In genomic region chr5:16229357-16229940, GRCh38 we compare ENCODE assay signal across 24 cellular contexts. TPM values are rescaled to one million over a fixed set of nuclear protein-coding genes. Genes with fewer than 3 reads are reported as not detected.
"Had no signal": no experiment of that assay in that cellular context is flagged by ENCODE, and none has a peak within 500 bp of the region (broad histone marks: within the 10 kb centered on the region; RNA-seq: fewer than 3 reads in every experiment).

No MANE protein-coding gene starts in this region.

- H3K27me3 Mint-ChIP-seq: activated CD4-positive, alpha-beta memory T cell treated with anti-CD3 and anti-CD28 coated beads for 36 hours; activated CD4-positive, alpha-beta T cell treated with anti-CD3 and anti-CD28 coated beads, Interleukin-2, amount 10 ng/mL, durations not matched to agents 7 days and 5 days; activated naive CD4-positive, alpha-beta T cell treated with anti-CD3 and anti-CD28 coated beads, Interleukin-2, amount 10 ng/mL, durations not matched to agents 7 days and 5 days; activated naive CD8-positive, alpha-beta T cell treated with anti-CD3 and anti-CD28 coated beads for 36 hours; activated T-helper 17 cell treated with anti-CD3 and anti-CD28 coated beads, Interleukin-2, amount 50 U/mL, for 72 hours; T-helper 17 cell had no signal

- H3K9me3 Mint-ChIP-seq: activated CD4-positive, alpha-beta memory T cell treated with anti-CD3 and anti-CD28 coated beads for 36 hours; activated CD4-positive, alpha-beta T cell treated with anti-CD3 and anti-CD28 coated beads, Interleukin-2, amount 10 ng/mL, durations not matched to agents 7 days and 5 days; activated naive CD4-positive, alpha-beta T cell treated with anti-CD3 and anti-CD28 coated beads, Interleukin-2, amount 10 ng/mL, durations not matched to agents 7 days and 5 days; activated naive CD8-positive, alpha-beta T cell treated with anti-CD3 and anti-CD28 coated beads for 36 hours; activated T-helper 17 cell treated with anti-CD3 and anti-CD28 coated beads, Interleukin-2, amount 50 U/mL, for 72 hours had no signal

- DNase-seq: activated CD4-positive, alpha-beta memory T cell treated with anti-CD3 and anti-CD28 coated beads for 36 hours; activated CD4-positive, alpha-beta T cell treated with anti-CD3 and anti-CD28 coated beads, Interleukin-2, amount 10 ng/mL, durations not matched to agents 7 days and 5 days; activated CD4-positive, CD25-positive, alpha-beta regulatory T cell; activated CD8-positive, alpha-beta memory T cell treated with anti-CD3 and anti-CD28 coated beads for 24 hours; activated gamma-delta T cell; activated naive CD4-positive, alpha-beta T cell treated with anti-CD3 and anti-CD28 coated beads, Interleukin-2, amount 10 ng/mL, durations not matched to agents 7 days and 5 days; activated naive CD8-positive, alpha-beta T cell treated with anti-CD3 and anti-CD28 coated beads for 36 hours; activated T-cell treated with anti-CD3 and anti-CD28 coated beads, Interleukin-2, amount 50 U/mL, for 48 hours; KBM-7; NCI-H1092; NCI-H1417 treated with DMSO at 0.1 percent for 48 hours; NCI-H1694; NCI-H2081; NCI-H2171; NCI-H2227 treated with DMSO at 0.1 percent for 48 hours; NCI-H446 treated with DMSO at 0.1 percent for 48 hours; NCI-H524 treated with DMSO at 0.1 percent for 48 hours; PC-3; SHP77 treated with DMSO at 0.1 percent for 48 hours; T-helper 17 cell; T-helper 9 cell had no signal

- H3K36me3 Mint-ChIP-seq: activated CD4-positive, alpha-beta memory T cell treated with anti-CD3 and anti-CD28 coated beads for 36 hours; activated naive CD4-positive, alpha-beta T cell treated with anti-CD3 and anti-CD28 coated beads, Interleukin-2, amount 10 ng/mL, durations not matched to agents 7 days and 5 days; activated naive CD8-positive, alpha-beta T cell treated with anti-CD3 and anti-CD28 coated beads for 36 hours had no signal

- ATAC-seq: activated T-helper 17 cell treated with anti-CD3 and anti-CD28 coated beads, Interleukin-2, amount 50 U/mL, for 72 hours; PC-3; T-helper 17 cell had no signal

- H3K27ac Mint-ChIP-seq: activated CD4-positive, alpha-beta memory T cell treated with anti-CD3 and anti-CD28 coated beads for 36 hours; activated CD4-positive, alpha-beta T cell treated with anti-CD3 and anti-CD28 coated beads, Interleukin-2, amount 10 ng/mL, durations not matched to agents 7 days and 5 days; activated naive CD4-positive, alpha-beta T cell treated with anti-CD3 and anti-CD28 coated beads, Interleukin-2, amount 10 ng/mL, durations not matched to agents 7 days and 5 days; activated naive CD8-positive, alpha-beta T cell treated with anti-CD3 and anti-CD28 coated beads for 36 hours; activated T-helper 17 cell treated with anti-CD3 and anti-CD28 coated beads, Interleukin-2, amount 50 U/mL, for 72 hours; T-helper 17 cell had no signal

- H3K4me1 Mint-ChIP-seq: activated CD4-positive, alpha-beta T cell treated with anti-CD3 and anti-CD28 coated beads, Interleukin-2, amount 10 ng/mL, durations not matched to agents 7 days and 5 days; activated naive CD4-positive, alpha-beta T cell treated with anti-CD3 and anti-CD28 coated beads, Interleukin-2, amount 10 ng/mL, durations not matched to agents 7 days and 5 days; activated naive CD8-positive, alpha-beta T cell treated with anti-CD3 and anti-CD28 coated beads for 36 hours; activated T-helper 17 cell treated with anti-CD3 and anti-CD28 coated beads, Interleukin-2, amount 50 U/mL, for 72 hours; T-helper 17 cell had no signal

- H3K4me3 Mint-ChIP-seq: activated CD4-positive, alpha-beta memory T cell treated with anti-CD3 and anti-CD28 coated beads for 36 hours; activated CD4-positive, alpha-beta T cell treated with anti-CD3 and anti-CD28 coated beads, Interleukin-2, amount 10 ng/mL, durations not matched to agents 7 days and 5 days; activated naive CD4-positive, alpha-beta T cell treated with anti-CD3 and anti-CD28 coated beads, Interleukin-2, amount 10 ng/mL, durations not matched to agents 7 days and 5 days; activated naive CD8-positive, alpha-beta T cell treated with anti-CD3 and anti-CD28 coated beads for 36 hours; activated T-helper 17 cell treated with anti-CD3 and anti-CD28 coated beads, Interleukin-2, amount 50 U/mL, for 72 hours; T-helper 17 cell had no signal

RNA-seq across cellular contexts. Expression of gene MARCHF11, which starts 49.9 kb away (rescaled TPM):
- total RNA-seq: activated CD4-positive, alpha-beta memory T cell treated with anti-CD3 and anti-CD28 coated beads for 36 hours; activated CD4-positive, alpha-beta T cell treated with anti-CD3 and anti-CD28 coated beads, Interleukin-2, amount 10 ng/mL, durations not matched to agents 7 days and 5 days; activated naive CD8-positive, alpha-beta T cell treated with anti-CD3 and anti-CD28 coated beads for 36 hours; activated T-helper 17 cell treated with anti-CD3 and anti-CD28 coated beads, Interleukin-2, amount 50 U/mL, for 72 hours; LHCN-M2; PC-3; SK-MEL-5; T-helper 17 cell had no signal
